Comparison of ENCODE assay signal across 29 cellular contexts in the genomic region with DNA sequence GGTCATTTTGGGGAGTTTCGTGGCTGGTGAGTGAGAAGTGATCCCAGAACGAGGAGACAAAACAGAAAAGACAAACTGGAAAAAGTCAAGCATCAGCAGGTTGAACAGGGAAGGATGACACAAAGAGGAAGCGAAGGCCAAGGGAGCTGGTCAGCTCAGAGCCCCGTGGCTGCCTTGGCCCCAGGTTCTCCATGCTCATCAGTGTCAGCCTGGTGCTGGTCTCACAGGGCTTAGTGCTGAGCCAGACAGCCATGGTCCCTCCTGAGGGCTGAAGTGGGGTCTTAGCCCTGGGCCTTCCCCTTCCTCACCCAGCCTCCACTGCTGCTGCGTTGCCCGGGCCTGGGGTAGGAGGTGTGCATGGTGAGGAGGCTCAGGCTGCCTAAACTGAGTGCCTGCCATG.
DNase-seq lines count a peak whose midpoint lies in the region; ATAC-seq, FAIRE-seq and TF ChIP-seq lines count a peak whose summit lies in the region.
"Had no signal": no experiment of that assay in that cellular context is flagged by ENCODE, and none has a peak within 500 bp of the region (broad histone marks: within the 10 kb centered on the region; RNA-seq: fewer than 3 reads in every experiment).

No MANE protein-coding gene starts in this region.

- H3K36me3 Mint-ChIP-seq in activated CD4-positive, alpha-beta T cell treated with anti-CD3 and anti-CD28 coated beads, Interleukin-2, amount 10 ng/mL, durations not matched to agents 24 days and 14 days (ENCODE audit: low read depth), result peaks cover 33% of the 10 kb centered on the region

- peaks cover 0 to 11% of the 10 kb centered on the region in 2 donors for H3K4me1 ChIP-seq in lung (ENCODE audit: control insufficient read depth in 2 of 2, insufficient read depth in 2 of 2, low read length in 2 of 2)

- intact Hi-C loops in sciatic nerve (cut with DNase I), result no loop called here
- intact Hi-C loops in activated CD4-positive, alpha-beta T cell treated with anti-CD3 and anti-CD28 coated beads, Interleukin-2, amount 10 ng/mL, durations not matched to agents 24 days and 14 days (cut with micrococcal nuclease), result no loop called here

- peaks cover 21% of the 10 kb centered on the region for H3K9me3 Mint-ChIP-seq in activated CD4-positive, alpha-beta T cell treated with anti-CD3 and anti-CD28 coated beads, Interleukin-2, amount 10 ng/mL, durations not matched to agents 24 days and 14 days

- no peaks in the 10 kb centered on the region for H3K36me3 ChIP-seq in lung (ENCODE audit: control insufficient read depth in 2 of 2, insufficient read depth in 2 of 2, low read length in 2 of 2)
- H3K36me3 ChIP-seq: BLaER1, esophagus squamous epithelium, WERI-Rb-1 had no signal

- 70 to 78% methylated on average over 6 of the region's 6 CpGs for WGBS in lung, 2 donors

- ATAC-seq in lung (ENCODE audit: insufficient read depth, low FRiP score) (no peak), sciatic nerve (peak; percentile 67), GM21367 (IDR thresholded peaks at IDR 0.05; ENCODE audit: unreplicated experiment) (no peak)
- ATAC-seq: activated CD8-positive, alpha-beta memory T cell treated with anti-CD3 and anti-CD28 coated beads, Interleukin-2, amount 10 ng/mL, durations not matched to agents 7 days and 5 days; activated naive CD4-positive, alpha-beta T cell treated with anti-CD3 and anti-CD28 coated beads, Interleukin-2, amount 50 U/mL, for 72 hours; HCT116 had no signal

- peaks cover 16% of the 10 kb centered on the region for H3K4me1 Mint-ChIP-seq in activated CD4-positive, alpha-beta T cell treated with anti-CD3 and anti-CD28 coated beads, Interleukin-2, amount 10 ng/mL, durations not matched to agents 24 days and 14 days
- H3K4me1 Mint-ChIP-seq: nephron progenitor cell had no signal

- no peak overlapping the region for H3K4me3 ChIP-seq in lung
- H3K4me3 ChIP-seq: BLaER1, esophagus squamous epithelium had no signal

- DNase-seq in CD1c-positive myeloid dendritic cell (ENCODE audit: extremely low spot score) (peak; percentile 34), lung (ENCODE audit: low spot score) (peak; percentile 26), sciatic nerve (ENCODE audit: low spot score) (no peak), GM19239 (ENCODE audit: insufficient read length, low spot score) (no peak)
- DNase-seq in activated CD4-positive, alpha-beta T cell treated with anti-CD3 and anti-CD28 coated beads, Interleukin-2, amount 10 ng/mL, durations not matched to agents 24 days and 14 days, result no peak
- DNase-seq: activated CD4-positive, alpha-beta T cell treated with anti-CD3 and anti-CD28 coated beads, Interleukin-2, amount 50 U/mL, for 1 hour; activated CD8-positive, alpha-beta memory T cell treated with anti-CD3 and anti-CD28 coated beads, Interleukin-2, amount 10 ng/mL, durations not matched to agents 7 days and 5 days; COR-L47; dermis blood vessel endothelial cell; DMS79 treated with DMSO at 0.1 percent for 48 hours; esophagus squamous epithelium; GF-D8; hippocampal formation; KBM-7; NCI-H2029 treated with DMSO at 0.1 percent for 48 hours; NCI-H2227 treated with DMSO at 0.1 percent for 48 hours; NCI-H526 treated with DMSO at 0.1 percent for 48 hours; nephron progenitor cell; SHP77 treated with DMSO at 0.1 percent for 48 hours; stimulated activated CD4-positive, alpha-beta T cell treated with anti-CD3 and anti-CD28 coated beads, Interleukin-15, amount 100 ng/mL, for 24 hours; WERI-Rb-1 had no signal

- no peaks in the 10 kb centered on the region for H3K27me3 ChIP-seq in lung (ENCODE audit: control insufficient read depth, insufficient read depth)
- H3K27me3 ChIP-seq: BLaER1, esophagus squamous epithelium had no signal

- no peak for FAIRE-seq in GM19239 (lab: Jason Lieb, UNC)
- FAIRE-seq: frontal cortex had no signal

- H3K4me3 Mint-ChIP-seq in activated CD4-positive, alpha-beta T cell treated with anti-CD3 and anti-CD28 coated beads, Interleukin-2, amount 10 ng/mL, durations not matched to agents 24 days and 14 days, result no peak overlapping the region
- H3K4me3 Mint-ChIP-seq: activated CD8-positive, alpha-beta memory T cell treated with anti-CD3 and anti-CD28 coated beads, Interleukin-2, amount 10 ng/mL, durations not matched to agents 7 days and 5 days; activated T-helper 1 cell treated with anti-CD3 and anti-CD28 coated beads, Interleukin-12 subunit alpha, Interleukin-12 subunit beta, Interleukin-2, Interleukin-4 antibody, amounts not matched to agents 30 ng/mL and 10 ng/mL and 1 ng/mL, durations not matched to agents 14 hours and 24 hours and 36 hours; nephron progenitor cell; stimulated activated naive CD8-positive, alpha-beta T cell treated with anti-CD3 and anti-CD28 coated beads, Interleukin-15, Interleukin-2, amounts not matched to agents 100 ng/mL and 50 ng/mL, for 24 hours had no signal

- TF ChIP-seq CTCF in lung (IDR thresholded peaks at IDR 0.05; ENCODE audit: control extremely low read depth, extremely low read depth), result no peak

- no peak overlapping the region for H3K27ac Mint-ChIP-seq in activated CD4-positive, alpha-beta T cell treated with anti-CD3 and anti-CD28 coated beads, Interleukin-2, amount 10 ng/mL, durations not matched to agents 24 days and 14 days
- H3K27ac Mint-ChIP-seq: activated CD8-positive, alpha-beta memory T cell treated with anti-CD3 and anti-CD28 coated beads, Interleukin-2, amount 10 ng/mL, durations not matched to agents 7 days and 5 days; activated naive CD4-positive, alpha-beta T cell treated with anti-CD3 and anti-CD28 coated beads, Interleukin-2, amount 50 U/mL, for 72 hours; activated T-helper 1 cell treated with anti-CD3 and anti-CD28 coated beads, Interleukin-12 subunit alpha, Interleukin-12 subunit beta, Interleukin-2, Interleukin-4 antibody, amounts not matched to agents 30 ng/mL and 10 ng/mL and 1 ng/mL, durations not matched to agents 14 hours and 24 hours and 36 hours; nephron progenitor cell; stimulated activated naive CD8-positive, alpha-beta T cell treated with anti-CD3 and anti-CD28 coated beads, Interleukin-15, Interleukin-2, amounts not matched to agents 100 ng/mL and 50 ng/mL, for 24 hours had no signal

- H3K27me3 Mint-ChIP-seq in activated CD4-positive, alpha-beta T cell treated with anti-CD3 and anti-CD28 coated beads, Interleukin-2, amount 10 ng/mL, durations not matched to agents 24 days and 14 days, result no peaks in the 10 kb centered on the region
- H3K27me3 Mint-ChIP-seq: activated CD8-positive, alpha-beta memory T cell treated with anti-CD3 and anti-CD28 coated beads, Interleukin-2, amount 10 ng/mL, durations not matched to agents 7 days and 5 days; stimulated activated naive CD8-positive, alpha-beta T cell treated with anti-CD3 and anti-CD28 coated beads, Interleukin-15, Interleukin-2, amounts not matched to agents 100 ng/mL and 50 ng/mL, for 24 hours had no signal

- peak overlapping the region; percentile 6 for H3K27ac ChIP-seq in cingulate gyrus (ENCODE audit: low read depth, low read length)
- no peak overlapping the region for H3K27ac ChIP-seq in lung (ENCODE audit: low read depth in 1 of 2, low read length in 1 of 2)
- H3K27ac ChIP-seq: BLaER1, esophagus squamous epithelium, WERI-Rb-1 had no signal

- H3K9me3 ChIP-seq in lung (ENCODE audit: control insufficient read depth in 2 of 2, insufficient read depth in 1 of 2, low read length in 1 of 2), result peaks cover 3 to 4% of the 10 kb centered on the region in 2 donors

Comparison
In these comparisons a context has a peak if more than half of its experiments do, and no peak if none do; other contexts are left out.
1. DNase-seq: peak in CD1c-positive myeloid dendritic cell (single experiment) and lung (single experiment); none in sciatic nerve (single experiment), activated CD4-positive, alpha-beta T cell treated with anti-CD3 and anti-CD28 coated beads, Interleukin-2, amount 10 ng/mL, durations not matched to agents 24 days and 14 days (single experiment) and GM19239 (single experiment).